ENCODE assay signal across 1 cellular context in the genomic region with DNA sequence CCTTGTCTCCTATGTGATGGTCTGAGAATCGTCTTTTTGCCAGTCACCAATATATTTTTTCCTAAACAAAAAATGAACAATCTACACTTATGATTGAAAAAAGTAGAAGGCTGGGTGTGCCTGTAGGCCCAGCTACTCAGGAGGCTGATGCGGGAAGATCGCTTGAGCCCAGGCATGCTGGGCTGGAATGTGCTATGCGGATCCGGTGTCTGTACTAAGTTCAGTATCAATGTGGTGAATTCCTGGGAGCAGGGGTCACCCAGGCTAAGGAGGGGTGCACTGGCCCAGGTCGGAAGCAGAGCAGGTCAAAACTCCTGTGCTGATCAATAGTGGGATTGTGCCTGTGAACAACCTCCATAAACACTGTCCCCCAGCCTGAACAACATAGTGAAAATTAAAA.
TF ChIP-seq lines count a peak whose summit lies in the region.

No MANE protein-coding gene starts in this region.

TF ChIP-seq in IMR-90, 13 proteins besides CTCF, POLR2A, EP300 and RAD21:
- TF ChIP-seq, protein P1, sequence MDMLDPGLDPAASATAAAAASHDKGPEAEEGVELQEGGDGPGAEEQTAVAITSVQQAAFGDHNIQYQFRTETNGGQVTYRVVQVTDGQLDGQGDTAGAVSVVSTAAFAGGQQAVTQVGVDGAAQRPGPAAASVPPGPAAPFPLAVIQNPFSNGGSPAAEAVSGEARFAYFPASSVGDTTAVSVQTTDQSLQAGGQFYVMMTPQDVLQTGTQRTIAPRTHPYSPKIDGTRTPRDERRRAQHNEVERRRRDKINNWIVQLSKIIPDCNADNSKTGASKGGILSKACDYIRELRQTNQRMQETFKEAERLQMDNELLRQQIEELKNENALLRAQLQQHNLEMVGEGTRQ (IDR thresholded peaks at IDR 0.05; ENCODE audit: low read depth, low read length), result no peak
- TF ChIP-seq MAFK (IDR thresholded peaks at IDR 0.05; ENCODE audit: low read depth, low read length), result no peak
- TF ChIP-seq FOS (IDR thresholded peaks at IDR 0.05; ENCODE audit: low read depth, low read length), result no peak
- no peak for TF ChIP-seq MXI1 (IDR thresholded peaks at IDR 0.05; ENCODE audit: borderline replicate concordance, low read depth, low read length)
- TF ChIP-seq NFE2L2 (IDR thresholded peaks at IDR 0.05; ENCODE audit: low read depth, low read length), result no peak
